ENCODE assay signal across 23 cellular contexts in the genomic region with DNA sequence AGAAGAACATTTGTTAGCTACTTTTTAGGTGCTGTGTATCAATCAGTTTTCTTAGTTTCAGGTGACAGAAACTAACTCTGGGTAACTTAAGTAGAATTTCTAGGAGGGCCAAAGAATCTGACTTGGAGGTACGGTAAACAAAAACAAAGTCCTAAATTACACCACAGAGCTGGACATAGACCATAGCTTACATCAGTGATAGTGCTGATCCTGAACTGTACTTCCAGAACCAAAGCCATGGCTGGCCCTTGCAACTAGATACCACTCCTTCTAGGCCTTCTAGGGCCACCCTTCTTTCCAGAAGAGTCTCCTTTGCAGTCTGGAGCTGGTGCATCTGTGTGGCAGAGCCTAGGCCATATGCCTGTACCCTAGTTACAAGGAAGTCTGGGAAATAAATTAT.
"Had no signal": no experiment of that assay in that cellular context is flagged by ENCODE, and none has a peak within 500 bp of the region (broad histone marks: within the 10 kb centered on the region; RNA-seq: fewer than 3 reads in every experiment).

No MANE protein-coding gene starts in this region.

- H3K4me3 ChIP-seq: cardiac muscle cell, K562 had no signal

- H3K27ac ChIP-seq: cardiac muscle cell, WERI-Rb-1 had no signal

- H3K36me3 ChIP-seq: brain microvascular endothelial cell, cardiac muscle cell, WERI-Rb-1 had no signal

- H3K27me3 ChIP-seq: brain microvascular endothelial cell, cardiac muscle cell had no signal

- H3K27me3 Mint-ChIP-seq: activated CD4-positive, alpha-beta T cell treated with anti-CD3 and anti-CD28 coated beads for 36 hours; activated CD8-positive, alpha-beta T cell treated with anti-CD3 and anti-CD28 coated beads for 36 hours had no signal

- ATAC-seq: activated CD8-positive, alpha-beta T cell treated with anti-CD3 and anti-CD28 coated beads for 36 hours; activated T-cell treated with anti-CD3 and anti-CD28 coated beads, Interleukin-2, amount 50 U/mL, for 72 hours; K562; PC-3 had no signal

- H3K4me3 Mint-ChIP-seq: activated CD4-positive, alpha-beta T cell treated with anti-CD3 and anti-CD28 coated beads for 36 hours; activated CD8-positive, alpha-beta T cell treated with anti-CD3 and anti-CD28 coated beads for 36 hours; activated T-cell treated with anti-CD3 and anti-CD28 coated beads, Interleukin-2, amount 50 U/mL, for 72 hours had no signal

- H3K9me3 Mint-ChIP-seq: activated T-helper 2 cell treated with anti-CD3 and anti-CD28 coated beads, Interferon-gamma antibody, Interleukin-2, Interleukin-4, amounts not matched to agents 10 μg/mL and 5 μg/mL and 100 μg/mL, durations not matched to agents 14 hours and 24 hours and 36 hours had no signal

- H3K27ac Mint-ChIP-seq: activated CD4-positive, alpha-beta T cell treated with anti-CD3 and anti-CD28 coated beads for 36 hours; activated CD8-positive, alpha-beta T cell treated with anti-CD3 and anti-CD28 coated beads for 36 hours; activated T-cell treated with anti-CD3 and anti-CD28 coated beads, Interleukin-2, amount 50 U/mL, for 72 hours; activated T-helper 2 cell treated with anti-CD3 and anti-CD28 coated beads, Interferon-gamma antibody, Interleukin-2, Interleukin-4, amounts not matched to agents 10 μg/mL and 5 μg/mL and 100 μg/mL, durations not matched to agents 14 hours and 24 hours and 36 hours had no signal

- FAIRE-seq: K562, RCC 7860 had no signal

- DNase-seq: activated CD4-positive, alpha-beta T cell treated with anti-CD3 and anti-CD28 coated beads for 36 hours; activated CD8-positive, alpha-beta memory T cell treated with anti-CD3 and anti-CD28 coated beads, Interleukin-2, amount 50 U/mL, for 4 hours; activated CD8-positive, alpha-beta T cell treated with anti-CD3 and anti-CD28 coated beads for 36 hours; activated gamma-delta T cell treated with Interleukin-2 at 50 U/mL for 16 hours; activated naive CD4-positive, alpha-beta T cell treated with anti-CD3 and anti-CD28 coated beads, Interleukin-2, amount 50 U/mL, for 16 hours; activated T-cell treated with anti-CD3 and anti-CD28 coated beads, Interleukin-2, amount 50 U/mL, for 72 hours; brain microvascular endothelial cell; Karpas-422; MM.1S; NCI-H1105; NCI-H1436; NCI-H1694 treated with DMSO at 0.1 percent for 48 hours; NCI-H2029 treated with DMSO at 0.1 percent for 48 hours; NCI-H446; NCI-H524; PC-3; SHP77; T-helper 1 cell; WERI-Rb-1 had no signal
